8 cellular contexts compared by ENCODE assay signal in the genomic region with DNA sequence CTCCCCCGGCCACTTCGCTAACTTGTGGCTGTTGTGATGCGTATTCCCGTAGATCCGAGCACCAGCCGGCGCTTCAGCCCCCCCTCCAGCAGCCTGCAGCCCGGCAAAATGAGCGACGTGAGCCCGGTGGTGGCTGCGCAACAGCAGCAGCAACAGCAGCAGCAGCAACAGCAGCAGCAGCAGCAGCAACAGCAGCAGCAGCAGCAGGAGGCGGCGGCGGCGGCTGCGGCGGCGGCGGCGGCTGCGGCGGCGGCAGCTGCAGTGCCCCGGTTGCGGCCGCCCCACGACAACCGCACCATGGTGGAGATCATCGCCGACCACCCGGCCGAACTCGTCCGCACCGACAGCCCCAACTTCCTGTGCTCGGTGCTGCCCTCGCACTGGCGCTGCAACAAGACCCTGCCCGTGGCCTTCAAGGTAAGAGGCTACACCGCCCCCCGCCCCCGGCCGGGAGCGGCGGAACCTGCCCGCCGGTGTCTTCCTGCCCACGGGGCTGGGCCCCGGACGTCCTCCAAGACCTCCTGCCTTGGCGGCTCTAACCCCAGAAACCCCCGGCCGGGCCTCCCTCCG. TPM values are rescaled to one million over a fixed set of nuclear protein-coding genes. Genes with fewer than 3 reads are reported as not detected.
DNase-seq lines count a peak whose midpoint lies in the region; ATAC-seq and TF ChIP-seq lines count a peak whose summit lies in the region.

No MANE protein-coding gene starts in this region.

- peak; percentile 38 to 42 for ATAC-seq in activated T-cell treated with anti-CD3 and anti-CD28 coated beads, Interleukin-2, amount 50 U/mL, for 72 hours (replicated peaks in 1 of 2)
- ATAC-seq in GM18519 (IDR thresholded peaks at IDR 0.05; ENCODE audit: low FRiP score, unreplicated experiment) = no peak

- peak overlapping the region; percentile 99 for H2AFZ ChIP-seq in neuron (ENCODE audit: low read depth, low read length)

- H3K36me3 Mint-ChIP-seq in activated T-cell treated with anti-CD3 and anti-CD28 coated beads, Interleukin-2, amount 50 U/mL, for 72 hours (ENCODE audit: insufficient read depth in 2 of 2) = peaks cover 12 to 14% of the 10 kb centered on the region in 2 donors

- no peaks in the 10 kb centered on the region for H3K9me3 Mint-ChIP-seq in activated T-cell treated with anti-CD3 and anti-CD28 coated beads, Interleukin-2, amount 50 U/mL, for 72 hours

- no peak for TF ChIP-seq CTCF in fibroblast of the aortic adventitia (IDR thresholded peaks at IDR 0.05; ENCODE audit: insufficient read depth, low read length)

- peaks cover 47% of the 10 kb centered on the region for H3K4me1 Mint-ChIP-seq in activated T-cell treated with anti-CD3 and anti-CD28 coated beads, Interleukin-2, amount 50 U/mL, for 72 hours (ENCODE audit: low read depth)

- H3K9me3 ChIP-seq in neuron (ENCODE audit: low read length) = no peaks in the 10 kb centered on the region

- H3K27me3 ChIP-seq in neuron (ENCODE audit: insufficient read depth, low read length) = no peaks in the 10 kb centered on the region

- peak overlapping the region; percentile 96 for H3K4me3 ChIP-seq in fibroblast of the aortic adventitia (ENCODE audit: low read depth, low read length)
- peak overlapping the region; percentile 55 for H3K4me3 ChIP-seq in neuron (ENCODE audit: low read length)

- peak; percentile 68 for DNase-seq in EL
- peak; percentile 28 for DNase-seq in NCI-H345 (lab: John Stamatoyannopoulos, UW)
- peak; percentile 64 to 77 for DNase-seq in activated T-cell treated with anti-CD3 and anti-CD28 coated beads, Interleukin-2, amount 50 U/mL, for 72 hours
- DNase-seq in fibroblast of the aortic adventitia (ENCODE audit: low read depth) = peak; percentile 56
- DNase-seq in NCI-H1694 (lab: John Stamatoyannopoulos, UW) = no peak
- no peak for DNase-seq in T1000 (lab: John Stamatoyannopoulos, UW)

- H3K4me3 Mint-ChIP-seq in activated T-cell treated with anti-CD3 and anti-CD28 coated beads, Interleukin-2, amount 50 U/mL, for 72 hours = peak overlapping the region; percentile 94 to 99

- no peaks in the 10 kb centered on the region for H3K27me3 Mint-ChIP-seq in activated T-cell treated with anti-CD3 and anti-CD28 coated beads, Interleukin-2, amount 50 U/mL, for 72 hours (ENCODE audit: low read depth)

- H3K36me3 ChIP-seq in neuron (ENCODE audit: insufficient read depth, low read length) = no peaks in the 10 kb centered on the region

- H3K27ac Mint-ChIP-seq in activated T-cell treated with anti-CD3 and anti-CD28 coated beads, Interleukin-2, amount 50 U/mL, for 72 hours = peak overlapping the region; percentile 99

- peaks cover 32% of the 10 kb centered on the region for H3K4me1 ChIP-seq in neuron (ENCODE audit: insufficient read depth, low read length)

RNA-seq across cellular contexts. Expression of a gene that starts 44.9 kb away (rescaled TPM):
- 10 to 100 TPM; 18.5 to 19.4 TPM for total RNA-seq in activated T-cell treated with anti-CD3 and anti-CD28 coated beads, Interleukin-2, amount 50 U/mL, for 72 hours
- 10.6 and 13.4 TPM in 2 replicates for total RNA-seq in fibroblast of the aortic adventitia (ENCODE audit: low replicate concordance)

Comparison
In these comparisons a context has a peak if more than half of its experiments do, and no peak if none do; other contexts are left out.
1. DNase-seq: peak in EL (single experiment), NCI-H345 (single experiment), activated T-cell treated with anti-CD3 and anti-CD28 coated beads, Interleukin-2, amount 50 U/mL, for 72 hours (2 of 2) and fibroblast of the aortic adventitia (single experiment); none in NCI-H1694 (single experiment) and T1000 (single experiment).